21 cellular contexts compared by ENCODE assay signal in the genomic region with DNA sequence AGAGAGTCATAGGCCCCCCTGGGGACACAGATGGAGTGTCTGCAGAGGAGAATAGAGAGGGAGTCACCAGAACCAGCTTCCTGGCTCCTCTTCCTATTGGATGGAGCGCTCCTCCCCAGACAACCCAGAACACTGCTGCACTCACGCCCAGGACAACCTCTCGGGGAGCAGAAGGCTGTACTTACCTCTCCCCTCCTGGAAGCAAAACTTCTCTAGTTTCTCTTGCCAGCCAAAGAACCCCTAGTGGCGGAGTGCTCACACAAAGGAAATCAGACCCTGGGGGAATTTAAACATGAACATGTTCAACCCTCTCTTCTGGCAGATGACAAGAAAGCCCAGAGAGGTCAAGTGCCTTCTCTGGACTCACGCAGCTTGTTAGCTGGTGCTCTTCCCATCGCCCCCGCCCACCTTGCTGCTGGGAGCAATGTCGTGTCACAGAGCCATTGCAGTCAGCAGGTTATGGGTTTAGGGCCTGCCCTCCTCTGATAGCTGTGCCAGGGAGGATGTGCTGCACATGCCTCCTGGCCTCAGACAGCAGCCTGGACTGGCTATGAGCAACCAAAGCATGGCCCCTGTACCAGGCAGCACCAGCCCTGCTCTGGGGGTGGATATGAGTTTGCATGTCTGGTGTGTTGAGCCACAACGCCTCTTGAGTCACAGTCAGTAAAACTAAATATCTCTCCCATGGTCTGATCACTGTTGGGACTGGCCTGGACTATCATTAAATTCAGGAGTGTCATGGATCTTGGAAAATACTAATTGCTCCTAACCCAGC.
A peak's percentile ranks its signal among the peaks of the same experiment; 100 is the strongest.
DNase-seq lines count a peak whose midpoint lies in the region; ATAC-seq, FAIRE-seq and TF ChIP-seq lines count a peak whose summit lies in the region.
"Had no signal": no experiment of that assay in that cellular context is flagged by ENCODE, and none has a peak within 500 bp of the region (broad histone marks: within the 10 kb centered on the region; RNA-seq: fewer than 3 reads in every experiment).

No MANE protein-coding gene starts in this region.

- H3K4me1 Mint-ChIP-seq in type B pancreatic cell (ENCODE audit: unreplicated experiment) = peaks cover 56% of the 10 kb centered on the region

- no peaks in the 10 kb centered on the region for H3K27me3 ChIP-seq in pancreas

- peaks cover 14% of the 10 kb centered on the region for H3K27me3 Mint-ChIP-seq in type B pancreatic cell

- no peak overlapping the region for H3K4me3 ChIP-seq in choroid plexus epithelial cell (ENCODE audit: low read depth, low read length)
- no peak overlapping the region for H3K4me3 ChIP-seq in pancreas
- H3K4me3 ChIP-seq: psoas muscle, upper lobe of right lung had no signal

- WGBS in pancreas, 2 donors = 76 to 85% methylated on average over 9 of the region's 9 CpGs

- H3K27ac ChIP-seq in pancreas = no peak overlapping the region
- H3K27ac ChIP-seq: C4-2B, psoas muscle, upper lobe of right lung had no signal

- H3K36me3 Mint-ChIP-seq in type B pancreatic cell = no peaks in the 10 kb centered on the region
- H3K36me3 Mint-ChIP-seq: mesothelial cell of epicardium; natural killer cell treated with Interleukin-12 subunit alpha and Interleukin-12 subunit beta and Interleukin-15 and Interleukin-18, amount 100 ng/mL, for 72 hours had no signal

- no peaks in the 10 kb centered on the region for H3K9me3 ChIP-seq in pancreas
- H3K9me3 ChIP-seq: psoas muscle, upper lobe of right lung had no signal

- FAIRE-seq in pancreas (lab: Jason Lieb, UNC) = no peak
- no peak for FAIRE-seq in H54 (lab: Jason Lieb, UNC)
- FAIRE-seq: A204.1 had no signal

- TF ChIP-seq POLR2A in H54 (IDR thresholded peaks at IDR 0.05; ENCODE audit: low read depth, low read length) = no peak

- no peaks in the 10 kb centered on the region for H3K9me3 Mint-ChIP-seq in type B pancreatic cell
- H3K9me3 Mint-ChIP-seq: activated CD4-positive, alpha-beta T cell treated with anti-CD3 and anti-CD28 coated beads, Interleukin-2, amount 10 ng/mL, durations not matched to agents 7 days and 5 days; mesothelial cell of epicardium; natural killer cell treated with Interleukin-12 subunit alpha and Interleukin-12 subunit beta and Interleukin-15 and Interleukin-18, amount 100 ng/mL, for 72 hours had no signal

- peak; percentile 66 for DNase-seq in NCI-H2171 treated with DMSO at 0.1 percent for 48 hours (lab: John Stamatoyannopoulos, UW)
- DNase-seq in NCI-H2171 (lab: John Stamatoyannopoulos, UW) = no peak
- peak; percentile 38 for DNase-seq in NAMALWA (ENCODE audit: low spot score)
- peak; percentile 27 for DNase-seq in choroid plexus epithelial cell (ENCODE audit: low read depth)
- no peak for DNase-seq in type B pancreatic cell (ENCODE audit: extremely low spot score, unreplicated experiment)
- no peak for DNase-seq in pancreas
- DNase-seq in H54 (ENCODE audit: insufficient read length, low spot score) = no peak
- DNase-seq in H4 (ENCODE audit: low spot score) = no peak
- DNase-seq: activated CD4-positive, alpha-beta T cell treated with anti-CD3 and anti-CD28 coated beads, Interleukin-2, amount 10 ng/mL, durations not matched to agents 7 days and 5 days; activated CD8-positive, alpha-beta memory T cell treated with anti-CD3 and anti-CD28 coated beads, Interleukin-2, amount 50 U/mL, for 4 hours; activated effector memory CD4-positive, alpha-beta T cell treated with anti-CD3 and anti-CD28 coated beads, Interleukin-2, amount 50 U/mL, for 16 hours; left cardiac atrium; NCI-H1694; psoas muscle; stimulated activated CD4-positive, alpha-beta T cell treated with anti-CD3 and anti-CD28 coated beads, Interleukin-4, amount 100 ng/mL, for 24 hours; SW 1271; upper lobe of right lung had no signal

- no peaks in the 10 kb centered on the region for H3K36me3 ChIP-seq in pancreas
- H3K36me3 ChIP-seq: upper lobe of right lung had no signal

- no peaks in the 10 kb centered on the region for H3K4me1 ChIP-seq in pancreas
- H3K4me1 ChIP-seq: upper lobe of right lung had no signal

- no peak overlapping the region for H3K4me3 Mint-ChIP-seq in type B pancreatic cell
- H3K4me3 Mint-ChIP-seq: activated CD4-positive, alpha-beta T cell treated with anti-CD3 and anti-CD28 coated beads, Interleukin-2, amount 10 ng/mL, durations not matched to agents 7 days and 5 days; mesothelial cell of epicardium; natural killer cell treated with Interleukin-12 subunit alpha and Interleukin-12 subunit beta and Interleukin-15 and Interleukin-18, amount 100 ng/mL, for 72 hours had no signal

- ATAC-seq in pancreas = no peak
- ATAC-seq: natural killer cell treated with Interleukin-12 subunit alpha and Interleukin-12 subunit beta and Interleukin-15 and Interleukin-18, amount 100 ng/mL, for 72 hours; psoas muscle; upper lobe of right lung had no signal

- TF ChIP-seq CTCF in choroid plexus epithelial cell (conservative IDR thresholded peaks at IDR 0.05; ENCODE audit: low read depth, low read length) (peak; percentile 12), type B pancreatic cell (conservative IDR thresholded peaks at IDR 0.05) (peak; percentile 36), pancreas (IDR thresholded peaks at IDR 0.05) (no peak)

- intact Hi-C loops in pancreas (cut with DNase I) = no loop called here

- no peak overlapping the region for H3K27ac Mint-ChIP-seq in type B pancreatic cell
- H3K27ac Mint-ChIP-seq: activated CD4-positive, alpha-beta T cell treated with anti-CD3 and anti-CD28 coated beads, Interleukin-2, amount 10 ng/mL, durations not matched to agents 7 days and 5 days; mesothelial cell of epicardium; natural killer cell treated with Interleukin-12 subunit alpha and Interleukin-12 subunit beta and Interleukin-15 and Interleukin-18, amount 100 ng/mL, for 72 hours had no signal

Comparison
In these comparisons a context has a peak if more than half of its experiments do, and no peak if none do; other contexts are left out.
1. DNase-seq: peak in NCI-H2171 treated with DMSO at 0.1 percent for 48 hours (single experiment), NAMALWA (single experiment) and choroid plexus epithelial cell (single experiment); none in NCI-H2171 (single experiment), type B pancreatic cell (single experiment), pancreas (0 of 6), H54 (single experiment) and H4 (single experiment).
2. CTCF ChIP-seq: peak in choroid plexus epithelial cell (single experiment) and type B pancreatic cell (single experiment); none in pancreas (0 of 4).